In the genomic region with DNA sequence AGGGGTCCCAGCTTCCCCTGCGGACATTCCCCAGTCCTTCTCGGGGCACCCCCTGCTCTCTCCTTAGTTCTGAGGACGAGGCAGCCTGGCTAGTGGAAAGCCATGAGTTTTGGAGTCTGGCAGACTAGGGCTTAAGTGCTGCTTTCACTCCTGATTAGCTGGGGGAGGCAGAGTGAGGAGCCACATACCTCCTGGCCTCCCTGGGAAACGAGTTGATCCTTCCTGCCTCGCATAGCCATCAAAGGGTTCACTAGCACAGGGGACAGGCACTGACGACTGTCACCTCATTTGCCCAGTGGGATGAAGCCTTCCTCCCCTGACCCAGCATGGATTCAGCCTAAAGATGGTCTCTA, we compare ENCODE assay signal across 31 cellular contexts.
DNase-seq lines count a peak whose midpoint lies in the region; ATAC-seq and TF ChIP-seq lines count a peak whose summit lies in the region.
"Had no signal": no experiment of that assay in that cellular context is flagged by ENCODE, and none has a peak within 500 bp of the region (broad histone marks: within the 10 kb centered on the region; RNA-seq: fewer than 3 reads in every experiment).

No MANE protein-coding gene starts in this region.

- H3K36me3 ChIP-seq in SJSA1 (no peaks in the 10 kb centered on the region), endodermal cell (ENCODE audit: control insufficient read depth, insufficient read depth, low read length) (no peaks in the 10 kb centered on the region)
- H3K36me3 ChIP-seq: Peyer's patch had no signal

- H3K4me3 ChIP-seq in SJSA1 (no peak overlapping the region), endodermal cell (ENCODE audit: low read length) (no peak overlapping the region)
- H3K4me3 ChIP-seq: GM12878, Peyer's patch, skin epidermis had no signal

- H3K27ac Mint-ChIP-seq in endodermal cell (peak overlapping the region; percentile 44), nephron (peak overlapping the region; percentile 71 to 96 (median 88)), type B pancreatic cell (peak overlapping the region; percentile 36)
- H3K27ac Mint-ChIP-seq: activated CD4-positive, alpha-beta T cell treated with anti-CD3 and anti-CD28 coated beads for 36 hours; activated CD8-positive, alpha-beta T cell treated with anti-CD3 and anti-CD28 coated beads for 36 hours; activated naive CD4-positive, alpha-beta T cell treated with anti-CD3 and anti-CD28 coated beads, Interleukin-2, amount 50 U/mL, for 24 hours; B cell; CD4-positive, alpha-beta memory T cell had no signal

- no peak for ATAC-seq in GM18858 (IDR thresholded peaks at IDR 0.05; ENCODE audit: unreplicated experiment)
- ATAC-seq: activated CD4-positive, alpha-beta T cell treated with anti-CD3 and anti-CD28 coated beads for 36 hours; activated CD8-positive, alpha-beta T cell treated with anti-CD3 and anti-CD28 coated beads for 36 hours; activated T-helper 17 cell treated with anti-CD3 and anti-CD28 coated beads, Interleukin-2, amount 50 U/mL, for 72 hours; GM12878; left cardiac atrium; stimulated activated naive CD8-positive, alpha-beta T cell treated with anti-CD3 and anti-CD28 coated beads, Interleukin-15, Interleukin-2, amounts not matched to agents 100 U/mL and 50 U/mL, for 24 hours had no signal

- no peak for DNase-seq in SJSA1 (ENCODE audit: low read depth in 1 of 2, low spot score in 2 of 2)
- peak; percentile 71 for DNase-seq in endodermal cell
- no peak for DNase-seq in type B pancreatic cell (ENCODE audit: extremely low spot score, unreplicated experiment)
- DNase-seq in NCI-H1436 (lab: John Stamatoyannopoulos, UW) = no peak
- no peak for DNase-seq in anterior cingulate cortex (lab: John Stamatoyannopoulos, UW)
- DNase-seq: ACHN; activated CD4-positive, alpha-beta T cell treated with anti-CD3 and anti-CD28 coated beads for 36 hours; activated CD8-positive, alpha-beta T cell treated with anti-CD3 and anti-CD28 coated beads for 36 hours; amygdala; CD4-positive, alpha-beta memory T cell; effector CD4-positive, alpha-beta T cell; EL; hypothalamus; KG1; left cardiac atrium; MM.1S; NCI-H1436 treated with DMSO at 0.1 percent for 48 hours; NCI-H446; NCI-H748 treated with DMSO at 0.1 percent for 48 hours; Peyer's patch; SHP77; stimulated activated naive CD8-positive, alpha-beta T cell treated with anti-CD3 and anti-CD28 coated beads, Interleukin-15, Interleukin-2, amounts not matched to agents 100 U/mL and 50 U/mL, for 24 hours; T-helper 9 cell had no signal

- no peaks in the 10 kb centered on the region for H3K9me3 ChIP-seq in SJSA1 (replicated peaks)
- H3K9me3 ChIP-seq in endodermal cell (ENCODE audit: control insufficient read depth, low read length) = no peaks in the 10 kb centered on the region
- H3K9me3 ChIP-seq: Peyer's patch had no signal

- H3K36me3 Mint-ChIP-seq in endodermal cell (ENCODE audit: low read depth) (no peaks in the 10 kb centered on the region), nephron (ENCODE audit: low read depth) (no peaks in the 10 kb centered on the region), type B pancreatic cell (no peaks in the 10 kb centered on the region)
- H3K36me3 Mint-ChIP-seq: activated naive CD4-positive, alpha-beta T cell treated with anti-CD3 and anti-CD28 coated beads, Interleukin-2, amount 50 U/mL, for 24 hours; CD4-positive, alpha-beta memory T cell had no signal

- H3K4me1 ChIP-seq in SJSA1 (replicated peaks) = peaks cover 43% of the 10 kb centered on the region
- H3K4me1 ChIP-seq in endodermal cell (ENCODE audit: control insufficient read depth, insufficient read depth, low read length) = peaks cover 28% of the 10 kb centered on the region

- H3K27me3 ChIP-seq in SJSA1 (replicated peaks) = no peaks in the 10 kb centered on the region
- H3K27me3 ChIP-seq in endodermal cell (ENCODE audit: control insufficient read depth, insufficient read depth, low read length, poor library complexity, severe bottlenecking) = no peaks in the 10 kb centered on the region
- H3K27me3 ChIP-seq: Peyer's patch had no signal

- H3K27me3 Mint-ChIP-seq in endodermal cell (ENCODE audit: insufficient read depth) (no peaks in the 10 kb centered on the region), nephron (ENCODE audit: low read depth) (peaks cover 11% of the 10 kb centered on the region), type B pancreatic cell (no peaks in the 10 kb centered on the region)
- H3K27me3 Mint-ChIP-seq: activated naive CD4-positive, alpha-beta T cell treated with anti-CD3 and anti-CD28 coated beads, Interleukin-2, amount 50 U/mL, for 24 hours had no signal

- no peak overlapping the region for H3K9ac ChIP-seq in endodermal cell (ENCODE audit: extremely low read depth, low read length, poor library complexity, severe bottlenecking)

- H3K27ac ChIP-seq in SJSA1 = peak overlapping the region; percentile 44; the same call in 1 of the 2 replicates
- H3K27ac ChIP-seq in endodermal cell (ENCODE audit: low read depth, low read length) = peak overlapping the region; percentile 84
- H3K27ac ChIP-seq: HL-60, Peyer's patch, skin epidermis had no signal

- H3K4me3 Mint-ChIP-seq in endodermal cell (no peak overlapping the region), nephron (peak overlapping the region in 2 of 3 experiments; percentile 2 to 30), type B pancreatic cell (no peak overlapping the region)
- H3K4me3 Mint-ChIP-seq: activated CD4-positive, alpha-beta T cell treated with anti-CD3 and anti-CD28 coated beads for 36 hours; activated CD8-positive, alpha-beta T cell treated with anti-CD3 and anti-CD28 coated beads for 36 hours; activated naive CD4-positive, alpha-beta T cell treated with anti-CD3 and anti-CD28 coated beads, Interleukin-2, amount 50 U/mL, for 24 hours; activated T-helper 17 cell treated with anti-CD3 and anti-CD28 coated beads, Interleukin-2, amount 50 U/mL, for 72 hours; B cell; CD4-positive, alpha-beta memory T cell had no signal

- 36 to 64% methylated on average over 5 to 6 of the region's 6 CpGs for WGBS in endodermal cell (ENCODE audit: insufficient coverage in 1 of 2, insufficient read length in 1 of 2), 2 experiments

- H3K4me1 Mint-ChIP-seq in endodermal cell (peaks cover 66% of the 10 kb centered on the region), nephron (peaks cover 46% of the 10 kb centered on the region), type B pancreatic cell (ENCODE audit: unreplicated experiment) (peaks cover 50% of the 10 kb centered on the region)
- H3K4me1 Mint-ChIP-seq: activated CD4-positive, alpha-beta T cell treated with anti-CD3 and anti-CD28 coated beads for 36 hours; activated naive CD4-positive, alpha-beta T cell treated with anti-CD3 and anti-CD28 coated beads, Interleukin-2, amount 50 U/mL, for 24 hours; activated T-helper 17 cell treated with anti-CD3 and anti-CD28 coated beads, Interleukin-2, amount 50 U/mL, for 72 hours; B cell had no signal

- H3K9me3 Mint-ChIP-seq in endodermal cell (no peaks in the 10 kb centered on the region), nephron (no peaks in the 10 kb centered on the region), type B pancreatic cell (no peaks in the 10 kb centered on the region)
- H3K9me3 Mint-ChIP-seq: activated CD8-positive, alpha-beta T cell treated with anti-CD3 and anti-CD28 coated beads for 36 hours; activated naive CD4-positive, alpha-beta T cell treated with anti-CD3 and anti-CD28 coated beads, Interleukin-2, amount 50 U/mL, for 24 hours; activated T-helper 17 cell treated with anti-CD3 and anti-CD28 coated beads, Interleukin-2, amount 50 U/mL, for 72 hours; CD4-positive, alpha-beta memory T cell had no signal

- TF ChIP-seq CTCF in endodermal cell (conservative IDR thresholded peaks at IDR 0.05) (no peak), nephron (IDR thresholded peaks at IDR 0.05; ENCODE audit: unreplicated experiment in 3 of 3) (no peak), type B pancreatic cell (conservative IDR thresholded peaks at IDR 0.05) (no peak)

Comparison
In these comparisons a context has a peak if more than half of its experiments do, and no peak if none do; other contexts are left out.
1. H3K27ac Mint-ChIP-seq: peak in every context shown above with its lines; median percentile 88 in nephron; 44 in endodermal cell; 36 in type B pancreatic cell.
2. H3K4me3 Mint-ChIP-seq: peak in nephron (2 of 3); none in endodermal cell (single experiment) and type B pancreatic cell (single experiment).